ENCODE assay signal across 1 cellular context in genomic region chr17:38402897-38403296, GRCh38.
TF ChIP-seq lines count a peak whose summit lies in the region.

No MANE protein-coding gene starts in this region.

TF ChIP-seq in H1, 55 proteins besides CTCF, POLR2A, EP300 and RAD21:
- no peak for TF ChIP-seq CBX5 (IDR thresholded peaks at IDR 0.05; ENCODE audit: low read depth, low read length)
- TF ChIP-seq POLR2AphosphoS5 (IDR thresholded peaks at IDR 0.05; ENCODE audit: low read depth, low read length), result no peak
- no peak for TF ChIP-seq BRCA1 (IDR thresholded peaks at IDR 0.05; ENCODE audit: low read depth, low read length)
- TF ChIP-seq JUN (IDR thresholded peaks at IDR 0.05; ENCODE audit: low read depth, low read length), result no peak
- TF ChIP-seq CBX8 (IDR thresholded peaks at IDR 0.05; ENCODE audit: borderline replicate concordance, low read depth, low read length), result no peak
- TF ChIP-seq SP2 (IDR thresholded peaks at IDR 0.05; ENCODE audit: low read length), result no peak
- no peak for TF ChIP-seq SIX5 (IDR thresholded peaks at IDR 0.05; ENCODE audit: low read depth, low read length)
- no peak for TF ChIP-seq SP1 (IDR thresholded peaks at IDR 0.05; ENCODE audit: low read depth, low read length)
